ENCODE assay signal across 24 cellular contexts in the genomic region with DNA sequence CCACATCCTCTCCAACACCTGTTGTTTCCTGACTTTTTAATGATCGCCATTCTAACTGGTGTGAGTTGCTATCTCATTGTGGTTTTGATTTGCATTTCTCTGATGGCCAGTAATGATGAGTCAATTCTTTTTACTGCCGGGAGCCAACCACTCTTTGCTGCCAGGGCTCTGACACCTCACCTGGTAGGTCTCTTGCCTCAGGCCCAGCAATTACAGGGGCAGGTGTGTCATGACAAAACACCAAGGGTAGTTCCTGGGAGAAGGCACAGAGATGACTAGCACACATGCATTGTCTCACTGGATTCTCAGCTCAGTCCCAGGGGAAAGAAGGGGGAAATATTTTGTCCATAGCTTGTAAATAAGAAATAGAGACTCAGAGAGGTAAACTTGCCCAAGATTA.
A peak's percentile ranks its signal among the peaks of the same experiment; 100 is the strongest.
DNase-seq lines count a peak whose midpoint lies in the region; ATAC-seq, FAIRE-seq and TF ChIP-seq lines count a peak whose summit lies in the region.
"Had no signal": no experiment of that assay in that cellular context is flagged by ENCODE, and none has a peak within 500 bp of the region (broad histone marks: within the 10 kb centered on the region; RNA-seq: fewer than 3 reads in every experiment).

No MANE protein-coding gene starts in this region.

- H3K27ac ChIP-seq in HEK293 (ENCODE audit: extremely low read depth, low read depth, low read length) (no peak overlapping the region), trophoblast cell (ENCODE audit: low read depth, low read length) (no peak overlapping the region), spleen (no peak overlapping the region)
- H3K27ac ChIP-seq: heart right ventricle, neural progenitor cell, parathyroid adenoma, right atrium auricular region, transverse colon had no signal

- H3K23ac ChIP-seq in trophoblast cell (ENCODE audit: low read length): no peak overlapping the region

- H4K8ac ChIP-seq in trophoblast cell (ENCODE audit: low read depth, low read length): no peak overlapping the region

- H3K4me3 ChIP-seq in HEK293 (ENCODE audit: low read depth, low read length): no peak overlapping the region
- H3K4me3 ChIP-seq in bronchial epithelial cell (ENCODE audit: low read depth, low read length): no peak overlapping the region
- H3K4me3 ChIP-seq in trophoblast cell (ENCODE audit: low read depth, low read length): no peak overlapping the region
- H3K4me3 ChIP-seq in spleen: no peak overlapping the region
- H3K4me3 ChIP-seq: heart right ventricle, neural progenitor cell, right atrium auricular region, transverse colon had no signal

- H2AFZ ChIP-seq in trophoblast cell (ENCODE audit: insufficient read depth, low read length, poor library complexity): no peak overlapping the region
- H2AFZ ChIP-seq: neural progenitor cell, parathyroid adenoma had no signal

- no peak for FAIRE-seq in bronchial epithelial cell (lab: Jason Lieb, UNC)

- H3K27me3 ChIP-seq in bronchial epithelial cell (ENCODE audit: control insufficient read depth, insufficient read depth, low read length): no peaks in the 10 kb centered on the region
- no peaks in the 10 kb centered on the region for H3K27me3 ChIP-seq in trophoblast cell (ENCODE audit: insufficient read depth, low read length)
- no peaks in the 10 kb centered on the region for H3K27me3 ChIP-seq in spleen (replicated peaks in 1 of 7)
- H3K27me3 ChIP-seq: heart right ventricle, neural progenitor cell, right atrium auricular region, transverse colon had no signal

- no peak overlapping the region for H3K18ac ChIP-seq in trophoblast cell (ENCODE audit: low read length)

- H2BK120ac ChIP-seq in trophoblast cell (ENCODE audit: insufficient read depth, low read length, poor library complexity): no peak overlapping the region

- no peak overlapping the region for H2BK5ac ChIP-seq in trophoblast cell (ENCODE audit: low read depth, low read length, poor library complexity)

- no peak for TF ChIP-seq POLR2A in spleen (IDR thresholded peaks at IDR 0.05)

- no peaks in the 10 kb centered on the region for H3K79me2 ChIP-seq in trophoblast cell (ENCODE audit: control insufficient read depth, insufficient read depth, low read length, poor library complexity)
- H3K79me2 ChIP-seq: parathyroid adenoma had no signal

- intact Hi-C loops in spleen (cut with DNase I; ENCODE audit: low total_unique reads): no loop called here

- H3K36me3 ChIP-seq in HEK293 (ENCODE audit: control insufficient read depth in 2 of 2, insufficient read depth in 1 of 2, low read length in 2 of 2) (no peaks in the 10 kb centered on the region), bronchial epithelial cell (ENCODE audit: control insufficient read depth, insufficient read depth, low read length) (no peaks in the 10 kb centered on the region), trophoblast cell (ENCODE audit: control insufficient read depth in 1 of 2, insufficient read depth in 2 of 2, low read length in 2 of 2) (no peaks in the 10 kb centered on the region), spleen (no peaks in the 10 kb centered on the region)
- H3K36me3 ChIP-seq: heart right ventricle, neural progenitor cell, right atrium auricular region, transverse colon had no signal

- no peak for ATAC-seq in stimulated activated naive CD8-positive, alpha-beta T cell treated with anti-CD3 and anti-CD28 coated beads, Interleukin-15, Interleukin-2, amounts not matched to agents 100 U/mL and 50 U/mL, for 24 hours
- ATAC-seq: activated CD8-positive, alpha-beta memory T cell treated with anti-CD3 and anti-CD28 coated beads, Interleukin-2, amount 10 ng/mL, durations not matched to agents 7 days and 5 days; HCT116; heart right ventricle; left colon had no signal

- H3K9me3 ChIP-seq in HEK293 (ENCODE audit: control insufficient read depth, insufficient read depth, low read depth, low read length): no peaks in the 10 kb centered on the region
- H3K9me3 ChIP-seq in trophoblast cell (ENCODE audit: insufficient read depth, low read depth, low read length): no peaks in the 10 kb centered on the region
- no peaks in the 10 kb centered on the region for H3K9me3 ChIP-seq in spleen
- H3K9me3 ChIP-seq: Caco-2, heart right ventricle, right atrium auricular region, transverse colon had no signal

- no peak overlapping the region for H3K9ac ChIP-seq in trophoblast cell (ENCODE audit: low read length)
- H3K9ac ChIP-seq: neural progenitor cell, parathyroid adenoma had no signal

- no peaks in the 10 kb centered on the region for H3K79me1 ChIP-seq in trophoblast cell (ENCODE audit: low read length)

- DNase-seq in NCI-H146 treated with DMSO at 0.1 percent for 48 hours (lab: John Stamatoyannopoulos, UW; ENCODE audit: unreplicated experiment) (peak; percentile 65), bronchial epithelial cell (ENCODE audit: low read depth) (peak; percentile 96), trophoblast cell (peak; percentile 95 to 96), HT-29 (ENCODE audit: low spot score) (no peak), spleen (no peak)
- no peak for DNase-seq in stimulated activated naive CD8-positive, alpha-beta T cell treated with anti-CD3 and anti-CD28 coated beads, Interleukin-15, Interleukin-2, amounts not matched to agents 100 U/mL and 50 U/mL, for 24 hours
- DNase-seq: activated B cell treated with CpG ODN at 0.5 μM for 24 hours; activated CD8-positive, alpha-beta memory T cell treated with anti-CD3 and anti-CD28 coated beads, Interleukin-2, amount 10 ng/mL, durations not matched to agents 7 days and 5 days; activated T-cell treated with anti-CD3 and anti-CD28 coated beads, Interleukin-2, amount 50 U/mL, for 48 hours; C1 segment of cervical spinal cord; Caco-2; heart right ventricle; left colon; MV-4-11; NCI-H1694 treated with DMSO at 0.1 percent for 48 hours; NCI-H2227 treated with DMSO at 0.1 percent for 48 hours; NCI-H82; OCI-M1; transverse colon had no signal

- no peak overlapping the region for H3K4ac ChIP-seq in trophoblast cell (ENCODE audit: low read depth, low read length)

- no peaks in the 10 kb centered on the region for H3K4me1 ChIP-seq in HEK293 (ENCODE audit: control insufficient read depth, insufficient read depth, low read length)
- no peaks in the 10 kb centered on the region for H3K4me1 ChIP-seq in trophoblast cell (ENCODE audit: control insufficient read depth in 1 of 2, insufficient read depth in 2 of 2, low read length in 2 of 2)
- no peaks in the 10 kb centered on the region for H3K4me1 ChIP-seq in spleen
- H3K4me1 ChIP-seq: parathyroid adenoma, transverse colon had no signal

- no peak overlapping the region for H3K14ac ChIP-seq in trophoblast cell (ENCODE audit: low read length)

- H3K4me2 ChIP-seq in trophoblast cell (ENCODE audit: low read length): no peak overlapping the region
- H3K4me2 ChIP-seq: neural progenitor cell had no signal

- H4K91ac ChIP-seq in trophoblast cell (ENCODE audit: low read depth, low read length): no peak overlapping the region

- no peak overlapping the region for H2AK5ac ChIP-seq in trophoblast cell (ENCODE audit: low read length)

- POLR2A ChIA-PET in HEK293 (lab: Yijun Ruan, JAX): no interaction called here

- no CpG with 5 or more reads among the region's 2 CpGs for WGBS in trophoblast cell (ENCODE audit: extremely low coverage, insufficient coverage, insufficient read length)
- WGBS in spleen, 5 donors: 70 to 81% (median 80%) methylated on average over 2 of the region's 2 CpGs

- CTCF ChIA-PET in HEK293 (lab: Yijun Ruan, JAX): interaction anchor here (0.7 kb wide), 1 partner anchor 33 kb away, joined by 3 read pairs; no protein-coding TSS in a partner anchor

- H4K12ac ChIP-seq in trophoblast cell (ENCODE audit: low read depth, low read length): no peak overlapping the region

- no peak overlapping the region for H2BK12ac ChIP-seq in trophoblast cell (ENCODE audit: low read length)

- TF ChIP-seq CTCF in HEK293 (tag by site-specific recombination; IDR thresholded peaks at IDR 0.05) (no peak), bronchial epithelial cell (IDR thresholded peaks at IDR 0.05; ENCODE audit: insufficient read depth, low read length, severe bottlenecking) (no peak), spleen (IDR thresholded peaks at IDR 0.05 in 8 of 11, conservative IDR thresholded peaks at IDR 0.05 in 3 of 11) (no peak)

TF ChIP-seq in HEK293, 187 proteins besides CTCF, POLR2A, EP300 and RAD21:
- TF ChIP-seq ZNF549 (tag by site-specific recombination; IDR thresholded peaks at IDR 0.05) (no peak), SCRT1 (tag by site-specific recombination; IDR thresholded peaks at IDR 0.05; ENCODE audit: borderline replicate concordance) (0 out of 2 replicates have a peak, but pooled peaks have one; percentile 23)

Comparison
In these comparisons a context has a peak if more than half of its experiments do, and no peak if none do; other contexts are left out.
1. DNase-seq: peak in NCI-H146 treated with DMSO at 0.1 percent for 48 hours (single experiment), bronchial epithelial cell (single experiment) and trophoblast cell (2 of 2); none in HT-29 (single experiment), spleen (single experiment) and stimulated activated naive CD8-positive, alpha-beta T cell treated with anti-CD3 and anti-CD28 coated beads, Interleukin-15, Interleukin-2, amounts not matched to agents 100 U/mL and 50 U/mL, for 24 hours (single experiment).